Comparison of ENCODE assay signal across 11 cellular contexts in genomic region chr3:146163584-146163983, GRCh38. TPM values are rescaled to one million over a fixed set of nuclear protein-coding genes. Genes with fewer than 3 reads are reported as not detected.
DNase-seq lines count a peak whose midpoint lies in the region; ATAC-seq and TF ChIP-seq lines count a peak whose summit lies in the region.
"Had no signal": no experiment of that assay in that cellular context is flagged by ENCODE, and none has a peak within 500 bp of the region (broad histone marks: within the 10 kb centered on the region; RNA-seq: fewer than 3 reads in every experiment).

No MANE protein-coding gene starts in this region.

- CTCF ChIA-PET in SK-N-SH (lab: Yijun Ruan, JAX): no interaction called here

- no peaks in the 10 kb centered on the region for H3K9me2 ChIP-seq in SK-N-SH

- H2AFZ ChIP-seq in SK-N-SH (ENCODE audit: low read depth): no peak overlapping the region

- no peak for TF ChIP-seq RAD21 in SK-N-SH (IDR thresholded peaks at IDR 0.05; ENCODE audit: low read length)

- WGBS in SK-N-SH (ENCODE audit: low lambda C conversion rate): 16% methylated on average over 2 of the region's 2 CpGs

- H3K9ac ChIP-seq in SK-N-SH: no peak overlapping the region

- DNase-seq in EL (peak; percentile 95), SK-N-SH (no peak), fibroblast of gingiva (ENCODE audit: low read depth) (peak; percentile 94), pulmonary artery endothelial cell (ENCODE audit: low read depth, low spot score) (peak; percentile 56), cortex of kidney (lab: John Stamatoyannopoulos, UW) (no peak), hippocampal formation (lab: John Stamatoyannopoulos, UW) (no peak), NCI-H2107 treated with DMSO at 0.1 percent for 48 hours (lab: John Stamatoyannopoulos, UW; ENCODE audit: unreplicated experiment) (no peak)
- DNase-seq: activated CD8-positive, alpha-beta memory T cell treated with anti-CD3 and anti-CD28 coated beads, Interleukin-2, amount 10 ng/mL, durations not matched to agents 7 days and 5 days; NCI-H1105 treated with DMSO at 0.1 percent for 48 hours had no signal

- no peak overlapping the region for H3K27ac ChIP-seq in SK-N-SH (ENCODE audit: low read depth in 2 of 2, low read length in 1 of 2)
- H3K27ac ChIP-seq: left lung had no signal

- H3K4me1 ChIP-seq in SK-N-SH (ENCODE audit: control insufficient read depth in 1 of 2, insufficient read depth in 2 of 2, low read depth in 1 of 2, low read length in 1 of 2): no peaks in the 10 kb centered on the region; a peak in 2 of 4 replicates

- no peaks in the 10 kb centered on the region for H3K9me3 ChIP-seq in SK-N-SH
- H3K9me3 ChIP-seq: left lung had no signal

- POLR2A ChIA-PET in SK-N-SH (lab: Yijun Ruan, JAX): no interaction called here

- TF ChIP-seq CTCF in SK-N-SH (IDR thresholded peaks at IDR 0.05): peak; percentile 27; the same call in 1 of the 2 replicates

- no peak for ATAC-seq in HG03025 (IDR thresholded peaks at IDR 0.05; ENCODE audit: low FRiP score, unreplicated experiment)
- ATAC-seq: activated CD8-positive, alpha-beta memory T cell treated with anti-CD3 and anti-CD28 coated beads, Interleukin-2, amount 10 ng/mL, durations not matched to agents 7 days and 5 days; left lung had no signal

- TF ChIP-seq EP300 in SK-N-SH (IDR thresholded peaks at IDR 0.05; ENCODE audit: borderline replicate concordance in 1 of 2, low read depth in 1 of 2, low read length in 1 of 2): no peak

- no peak overlapping the region for H3K4me2 ChIP-seq in SK-N-SH

- no peaks in the 10 kb centered on the region; the same call in 1 of the 2 replicates for H4K20me1 ChIP-seq in SK-N-SH (ENCODE audit: insufficient read depth)

- H3K79me2 ChIP-seq in SK-N-SH (ENCODE audit: insufficient read depth): no peaks in the 10 kb centered on the region

- H3F3A ChIP-seq in SK-N-SH (replicated peaks; ENCODE audit: insufficient read depth): peaks cover 13% of the 10 kb centered on the region

- H3K27me3 ChIP-seq in SK-N-SH (ENCODE audit: insufficient read depth): peaks cover 27% of the 10 kb centered on the region

- no peak overlapping the region for H3K4me3 ChIP-seq in SK-N-SH (ENCODE audit: low read depth in 2 of 2, low read length in 1 of 2)
- H3K4me3 ChIP-seq: left lung had no signal

- H3K36me3 ChIP-seq in SK-N-SH (replicated peaks in 1 of 2; ENCODE audit: control insufficient read depth in 1 of 2, insufficient read depth in 2 of 2, low read length in 1 of 2): no peaks in the 10 kb centered on the region
- H3K36me3 ChIP-seq: left lung had no signal

TF ChIP-seq in SK-N-SH, 30 proteins besides CTCF, POLR2A, EP300 and RAD21:
- TF ChIP-seq GABPA (IDR thresholded peaks at IDR 0.05; ENCODE audit: low read depth) (no peak), TAF1 (IDR thresholded peaks at IDR 0.05; ENCODE audit: borderline replicate concordance, low read depth, low read length) (no peak), MAX (IDR thresholded peaks at IDR 0.05; ENCODE audit: low read depth) (no peak)
TF ChIP-seq in SK-N-SH: peak in this region for 0.

RNA-seq across cellular contexts. Expression of gene PLOD2, which starts 2.6 kb away (rescaled TPM):
- 0.58 and 0.93 TPM in 2 replicates for polyA plus RNA-seq in SK-N-SH (2012; rRNA removed)
- polyA plus RNA-seq in SK-N-SH (2012; cell fraction: cytosol; rRNA removed): 1.2 and 1.5 TPM in 2 replicates
- 0.56 and 1.0 TPM in 2 replicates for polyA plus RNA-seq in SK-N-SH (2012; cell fraction: nucleus; rRNA removed)
- total RNA-seq in pulmonary artery endothelial cell: 312 and 355 TPM in 2 replicates

Comparison
In these comparisons a context has a peak if more than half of its experiments do, and no peak if none do; other contexts are left out.
1. DNase-seq: peak in EL (single experiment), fibroblast of gingiva (single experiment) and pulmonary artery endothelial cell (single experiment); none in SK-N-SH (single experiment), cortex of kidney (single experiment), hippocampal formation (0 of 2) and NCI-H2107 treated with DMSO at 0.1 percent for 48 hours (single experiment).